In the genomic region with DNA sequence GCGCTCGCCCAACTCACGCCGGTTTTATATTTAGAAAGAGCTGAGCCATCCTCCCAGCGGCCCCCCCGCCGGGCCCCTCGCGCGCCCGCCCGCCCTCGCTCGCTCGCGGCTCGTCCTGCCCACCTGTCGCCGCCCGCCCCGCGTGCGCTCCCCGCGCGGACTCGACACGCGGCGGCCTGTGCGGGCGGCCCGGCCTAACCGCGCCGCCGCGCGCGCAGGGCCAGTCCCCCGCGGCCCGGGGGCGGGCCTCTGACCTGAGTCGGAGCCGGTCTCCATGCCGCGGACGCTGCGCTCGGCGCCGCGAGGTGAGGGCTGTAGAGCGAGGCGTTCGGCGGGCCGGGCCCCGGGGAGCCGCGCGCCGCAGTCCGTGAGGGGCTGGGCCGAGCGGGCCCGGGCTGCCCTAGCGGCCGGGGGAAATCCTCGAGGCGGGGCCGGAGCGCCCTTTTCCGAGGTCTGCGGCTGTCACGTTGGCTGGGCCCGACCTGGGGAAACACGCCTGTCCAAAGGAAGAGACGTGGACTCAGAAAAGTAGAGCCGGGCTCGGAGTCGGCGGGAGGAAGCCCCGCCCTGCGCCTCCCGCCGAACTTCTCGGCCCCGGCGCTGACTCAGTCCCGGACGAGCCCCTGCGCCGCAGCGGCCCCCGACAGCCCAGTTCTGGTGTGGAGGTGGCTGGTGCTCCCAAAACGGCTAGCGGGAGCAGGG, we compare ENCODE assay signal across 8 cellular contexts. TPM values are rescaled to one million over a fixed set of nuclear protein-coding genes. Genes with fewer than 3 reads are reported as not detected.
A peak's percentile ranks its signal among the peaks of the same experiment; 100 is the strongest.
DNase-seq lines count a peak whose midpoint lies in the region; ATAC-seq and TF ChIP-seq lines count a peak whose summit lies in the region.

A gene with protein sequence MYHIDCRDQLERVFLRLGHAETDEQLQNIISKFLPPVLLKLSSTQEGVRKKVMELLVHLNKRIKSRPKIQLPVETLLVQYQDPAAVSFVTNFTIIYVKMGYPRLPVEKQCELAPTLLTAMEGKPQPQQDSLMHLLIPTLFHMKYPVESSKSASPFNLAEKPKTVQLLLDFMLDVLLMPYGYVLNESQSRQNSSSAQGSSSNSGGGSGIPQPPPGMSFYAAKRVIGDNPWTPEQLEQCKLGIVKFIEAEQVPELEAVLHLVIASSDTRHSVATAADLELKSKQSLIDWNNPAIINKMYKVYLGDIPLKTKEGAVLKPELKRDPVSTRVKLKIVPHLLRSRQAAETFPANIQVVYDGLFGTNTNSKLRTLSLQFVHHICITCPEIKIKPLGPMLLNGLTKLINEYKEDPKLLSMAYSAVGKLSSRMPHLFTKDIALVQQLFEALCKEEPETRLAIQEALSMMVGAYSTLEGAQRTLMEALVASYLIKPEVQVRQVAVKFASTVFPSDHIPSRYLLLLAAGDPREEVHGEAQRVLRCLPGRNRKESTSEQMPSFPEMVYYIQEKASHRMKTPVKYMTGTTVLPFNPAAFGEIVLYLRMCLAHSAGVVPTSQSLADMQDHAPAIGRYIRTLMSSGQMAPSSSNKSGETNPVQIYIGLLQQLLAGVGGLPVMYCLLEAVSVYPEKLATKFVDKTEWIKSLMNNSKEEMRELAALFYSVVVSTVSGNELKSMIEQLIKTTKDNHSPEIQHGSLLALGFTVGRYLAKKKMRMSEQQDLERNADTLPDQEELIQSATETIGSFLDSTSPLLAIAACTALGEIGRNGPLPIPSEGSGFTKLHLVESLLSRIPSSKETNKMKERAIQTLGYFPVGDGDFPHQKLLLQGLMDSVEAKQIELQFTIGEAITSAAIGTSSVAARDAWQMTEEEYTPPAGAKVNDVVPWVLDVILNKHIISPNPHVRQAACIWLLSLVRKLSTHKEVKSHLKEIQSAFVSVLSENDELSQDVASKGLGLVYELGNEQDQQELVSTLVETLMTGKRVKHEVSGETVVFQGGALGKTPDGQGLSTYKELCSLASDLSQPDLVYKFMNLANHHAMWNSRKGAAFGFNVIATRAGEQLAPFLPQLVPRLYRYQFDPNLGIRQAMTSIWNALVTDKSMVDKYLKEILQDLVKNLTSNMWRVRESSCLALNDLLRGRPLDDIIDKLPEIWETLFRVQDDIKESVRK (N-terminal part only) (minus strand): TSS at position 522 of the 702 bp plus-strand sequence. CDS start 11,465 bp downstream, outside the sequence.

- peaks cover 3% of the 10 kb centered on the region for H3K27me3 Mint-ChIP-seq in GM23338 (ENCODE audit: insufficient read depth, low read depth, poor library complexity)
- H3K27me3 Mint-ChIP-seq in T-cell, result peaks cover 3 to 6% of the 10 kb centered on the region in 2 donors

- H3K4me2 ChIP-seq in GM23338, result peak within 1 kb of the TSS; percentile 81

- CTCF ChIA-PET in T-cell (lab: Charles Lee), result interaction anchor here in 1 of 2 donors (0.6 to 0.7 kb wide), 2 partner anchors 41 to 343 kb away, joined by 3 to 4 read pairs; a partner anchor contains a TSS

- H2AFZ ChIP-seq in GM23338, result peak within 1 kb of the TSS; percentile 84

- H3K36me3 ChIP-seq in GM23338 (ENCODE audit: insufficient read depth) (no peaks in the 10 kb centered on the region), adrenal gland (replicated peaks in 1 of 2) (no peaks in the 10 kb centered on the region), tibial nerve (no peaks in the 10 kb centered on the region)

- H3K36me3 Mint-ChIP-seq in GM23338 (ENCODE audit: low read depth), result peaks cover 4% of the 10 kb centered on the region; the same call in 1 of the 3 replicates
- H3K36me3 Mint-ChIP-seq in T-cell, result no peaks in the 10 kb centered on the region

- POLR2A ChIA-PET in T-cell (lab: Charles Lee), result interaction anchor here in 1 of 2 donors (0.6 to 0.7 kb wide), 2 partner anchors 114 to 147 kb away, joined by 3 read pairs; a partner anchor contains a TSS

- peak within 1 kb of the TSS; percentile 64 for H3K27ac Mint-ChIP-seq in GM23338
- peak within 1 kb of the TSS; percentile 79 to 88 for H3K27ac Mint-ChIP-seq in T-cell

- peaks cover 20% of the 10 kb centered on the region for H3F3A ChIP-seq in GM23338 (replicated peaks; ENCODE audit: low read depth)

- no peaks in the 10 kb centered on the region for H3K9me3 Mint-ChIP-seq in GM23338
- no peaks in the 10 kb centered on the region for H3K9me3 Mint-ChIP-seq in T-cell

- DNase-seq in GDM1 (lab: John Stamatoyannopoulos, UW), result peak; percentile 62
- peak; percentile 87 for DNase-seq in GM23338 (ENCODE audit: low spot score)
- DNase-seq in Kasumi-1 (lab: John Stamatoyannopoulos, UW), result peak; percentile 71 to 78
- peak; percentile 29 to 69 (median 54) for DNase-seq in T-cell
- peak; percentile 74 to 87 (median 85) for DNase-seq in adrenal gland
- DNase-seq in cardiac septum (ENCODE audit: low spot score), result peak; percentile 87
- DNase-seq in pons (ENCODE audit: low spot score), result peak; percentile 41
- DNase-seq in tibial nerve (ENCODE audit: low spot score in 2 of 2), result peak; percentile 36 to 53

- H3K4me1 Mint-ChIP-seq in GM23338 (peaks cover 27% of the 10 kb centered on the region), T-cell (peaks cover 27 to 33% (median 29%) of the 10 kb centered on the region in 3 donors)

- H3K27me3 ChIP-seq in GM23338 (ENCODE audit: insufficient read depth), result no peaks in the 10 kb centered on the region
- no peaks in the 10 kb centered on the region for H3K27me3 ChIP-seq in adrenal gland
- no peaks in the 10 kb centered on the region for H3K27me3 ChIP-seq in tibial nerve

- peaks cover 46% of the 10 kb centered on the region for H3K79me2 ChIP-seq in GM23338 (replicated peaks; ENCODE audit: insufficient read depth)

- ATAC-seq in GM23338, result peak; percentile 73
- peak; percentile 66 to 75 (median 69) for ATAC-seq in T-cell (replicated peaks in 1 of 4)

- TF ChIP-seq EP300 in tibial nerve (IDR thresholded peaks at IDR 0.05), result peak in 1 of 2 donors; percentile 71

- no peaks in the 10 kb centered on the region for H3K9me2 ChIP-seq in GM23338 (ENCODE audit: insufficient read depth)

- intact Hi-C loops in adrenal gland (cut with DNase I) (no loop called here), cardiac septum (cut with DNase I) (no loop called here)

- H3K9me3 ChIP-seq in adrenal gland (replicated peaks in 1 of 3) (no peaks in the 10 kb centered on the region), tibial nerve (no peaks in the 10 kb centered on the region)

- H3K27ac ChIP-seq in GM23338 (ENCODE audit: low read depth) (peak within 1 kb of the TSS; percentile 69), adrenal gland (peak within 1 kb of the TSS; percentile 95 to 99 (median 96)), tibial nerve (peak within 1 kb of the TSS; percentile 96 to 99 (median 98))

- peak within 1 kb of the TSS; percentile 86 for H3K4me3 Mint-ChIP-seq in GM23338
- H3K4me3 Mint-ChIP-seq in T-cell, result peak within 1 kb of the TSS; percentile 80 to 84 (median 82)

- TF ChIP-seq POLR2A in adrenal gland (IDR thresholded peaks at IDR 0.05) (peak in 1 of 2 donors; percentile 75), tibial nerve (IDR thresholded peaks at IDR 0.05) (peak in 1 of 2 donors; percentile 24)

- WGBS in adrenal gland, 4 donors, result 0 to 1% (median 0%) methylated on average over 13 to 99 of the region's 99 CpGs; no CpG with 5 or more reads in 1 of the 4 donors
- WGBS in tibial nerve, 2 donors, result 0 to 3% methylated on average over 22 to 85 of the region's 99 CpGs

- H3K4me3 ChIP-seq in GM23338 (peak within 1 kb of the TSS; percentile 99), adrenal gland (peak within 1 kb of the TSS in 3 of 4 donors; percentile 71 to 94 (median 86)), tibial nerve (peak within 1 kb of the TSS; percentile 73 to 96 (median 94))

- H4K20me1 ChIP-seq in GM23338 (replicated peaks; ENCODE audit: insufficient read depth), result peaks cover 3% of the 10 kb centered on the region; the same call in 1 of the 2 replicates

- H3K4me1 ChIP-seq in GM23338 (ENCODE audit: insufficient read depth), result peaks cover 24% of the 10 kb centered on the region
- peaks cover 8 to 18% of the 10 kb centered on the region in 2 donors for H3K4me1 ChIP-seq in adrenal gland (replicated peaks in 1 of 2)
- peaks cover 0 to 38% (median 11%) of the 10 kb centered on the region in 4 donors for H3K4me1 ChIP-seq in tibial nerve

- no peak for TF ChIP-seq CTCF in GM23338 (conservative IDR thresholded peaks at IDR 0.05; ENCODE audit: low read depth in 2 of 2)
- TF ChIP-seq CTCF in adrenal gland (IDR thresholded peaks at IDR 0.05), result peak in 1 of 6 experiments; percentile 23
- peak in 2 of 5 experiments; percentile 17 to 33 for TF ChIP-seq CTCF in tibial nerve (IDR thresholded peaks at IDR 0.05)

TF ChIP-seq in GM23338, 12 proteins besides CTCF, POLR2A, EP300 and RAD21:
- TF ChIP-seq EZH2phosphoT487 (IDR thresholded peaks at IDR 0.05; ENCODE audit: unreplicated experiment) (no peak), POLR2AphosphoS5 (IDR thresholded peaks at IDR 0.05; ENCODE audit: low read depth) (peak; percentile 61)

RNA-seq across cellular contexts. Expression of the gene that starts here (rescaled TPM):
- total RNA-seq in GM23338 (2014; rRNA removed; shearing (Covaris generic)), result 91.9 and 104 TPM in 2 replicates
- polyA plus RNA-seq in GM23338 (2016; fragmentation: Nextera tagmentation; extraction: Ambion mirVana) (50.8 and 51.4 TPM in 2 replicates), adrenal gland (10 to 100 TPM; 17.3 to 88.2 (median 21.0) TPM)
- total RNA-seq in T-cell (10 to 100 TPM; 50.5 to 67.1 (median 63.1) TPM), adrenal gland (10 to 100 TPM; 51.6 to 99.1 (median 88.7) TPM), cardiac septum (81.5 TPM), tibial nerve (100 to 1,000 TPM in 2 of 4 donors, 10 to 100 TPM in 2; 87.9 to 150 (median 96.6) TPM)

Comparison
In these comparisons a context has a peak if more than half of its experiments do, and no peak if none do; other contexts are left out.
1. Peak in every context shown above with its lines: DNase-seq, ATAC-seq, H3K4me3 ChIP-seq and H3K27ac ChIP-seq.